19 cellular contexts compared by ENCODE assay signal in the genomic region with DNA sequence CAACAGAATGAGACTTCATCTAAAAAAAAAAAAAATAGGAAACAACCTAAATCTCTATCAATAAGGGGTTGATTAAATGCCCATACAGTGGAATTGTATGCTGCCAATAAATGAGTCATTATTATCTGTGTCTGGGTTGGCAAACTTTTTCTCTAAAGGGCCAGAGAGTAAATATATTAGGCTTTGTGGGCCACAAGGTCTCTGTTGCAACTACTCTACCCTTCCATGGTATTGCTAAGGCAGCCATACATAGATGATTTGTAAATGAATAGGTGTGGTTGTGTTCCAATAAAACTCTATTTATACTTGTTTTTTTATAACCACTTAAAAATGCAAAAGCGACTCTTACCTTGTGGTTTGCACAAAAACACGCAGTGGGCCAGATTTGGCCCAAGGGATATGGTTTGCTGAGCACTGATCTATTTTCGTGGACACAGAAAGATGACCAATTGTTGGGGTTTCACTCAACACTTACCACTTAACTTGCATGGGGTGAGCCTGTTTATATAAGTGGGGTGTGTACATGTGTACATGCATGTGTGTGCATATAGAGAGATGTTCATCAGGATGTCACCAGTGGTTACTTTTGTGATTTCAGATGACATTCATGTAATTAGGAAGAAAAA. TPM values are rescaled to one million over a fixed set of nuclear protein-coding genes. Genes with fewer than 3 reads are reported as not detected.
DNase-seq lines count a peak whose midpoint lies in the region; ATAC-seq and TF ChIP-seq lines count a peak whose summit lies in the region.
"Had no signal": no experiment of that assay in that cellular context is flagged by ENCODE, and none has a peak within 500 bp of the region (broad histone marks: within the 10 kb centered on the region; RNA-seq: fewer than 3 reads in every experiment).

No MANE protein-coding gene starts in this region.

- no peaks in the 10 kb centered on the region for H3K9me3 ChIP-seq in tibial nerve
- H3K9me3 ChIP-seq in Peyer's patch: no peaks in the 10 kb centered on the region
- H3K9me3 ChIP-seq: SJCRH30, vagina had no signal

- ATAC-seq in GM19023 (IDR thresholded peaks at IDR 0.05; ENCODE audit: unreplicated experiment): peak; percentile 52
- peak; percentile 71 for ATAC-seq in HG02852 (IDR thresholded peaks at IDR 0.05; ENCODE audit: unreplicated experiment)
- ATAC-seq in HG03571 (IDR thresholded peaks at IDR 0.05; ENCODE audit: unreplicated experiment): no peak

- no peak overlapping the region for H3K27ac ChIP-seq in tibial nerve
- no peak overlapping the region for H3K27ac ChIP-seq in Peyer's patch
- H3K27ac ChIP-seq: C4-2B, SJCRH30, skin epidermis, vagina had no signal

- TF ChIP-seq CTCF in GM12865 (IDR thresholded peaks at IDR 0.05; ENCODE audit: insufficient read depth, low read depth, low read length, missing control alignments): no peak
- no peak for TF ChIP-seq CTCF in tibial nerve (IDR thresholded peaks at IDR 0.05)
- no peak for TF ChIP-seq CTCF in Peyer's patch (IDR thresholded peaks at IDR 0.05)

- 89% methylated on average over 3 of the region's 3 CpGs for WGBS in tibial nerve, 2 donors

- H3K4me1 ChIP-seq in tibial nerve (no peaks in the 10 kb centered on the region), Peyer's patch (no peaks in the 10 kb centered on the region)
- H3K4me1 ChIP-seq: SJCRH30, vagina had no signal

- TF ChIP-seq EP300 in tibial nerve (IDR thresholded peaks at IDR 0.05): no peak

- H3K36me3 ChIP-seq in tibial nerve (no peaks in the 10 kb centered on the region), Peyer's patch (no peaks in the 10 kb centered on the region)
- H3K36me3 ChIP-seq: SJCRH30, vagina had no signal

- H3K27me3 ChIP-seq in tibial nerve (no peaks in the 10 kb centered on the region), Peyer's patch (no peaks in the 10 kb centered on the region)
- H3K27me3 ChIP-seq: SJCRH30, vagina had no signal

- peak; percentile 37 for TF ChIP-seq POLR2A in Raji (IDR thresholded peaks at IDR 0.05; ENCODE audit: insufficient read depth, low read depth, low read length)
- TF ChIP-seq POLR2A in tibial nerve (IDR thresholded peaks at IDR 0.05): no peak
- TF ChIP-seq POLR2A in Peyer's patch (IDR thresholded peaks at IDR 0.05): no peak

- DNase-seq in GM12865 (ENCODE audit: low read depth) (peak; percentile 79), tibial nerve (ENCODE audit: low spot score in 2 of 2) (no peak), Peyer's patch (no peak), cerebellar nuclear complex (lab: John Stamatoyannopoulos, UW) (no peak)
- DNase-seq: activated CD4-positive, alpha-beta T cell treated with anti-CD3 and anti-CD28 coated beads, Interleukin-2, amount 10 ng/mL, durations not matched to agents 7 days and 5 days; activated naive CD4-positive, alpha-beta T cell treated with Interleukin-2 at 50 U/mL for 16 hours; aorta; GF-D8; kidney glomerular epithelial cell; NCI-H1417 treated with DMSO at 0.1 percent for 48 hours; SJCRH30; stimulated activated CD4-positive, alpha-beta T cell treated with anti-CD3 and anti-CD28 coated beads, Interleukin-4, amount 100 ng/mL, for 24 hours had no signal

- no peak overlapping the region for H3K4me3 ChIP-seq in GM12865 (ENCODE audit: low read depth, low read length)
- no peak overlapping the region for H3K4me3 ChIP-seq in tibial nerve
- no peak overlapping the region for H3K4me3 ChIP-seq in Peyer's patch
- H3K4me3 ChIP-seq: SJCRH30, skin epidermis, vagina had no signal

RNA-seq across cellular contexts. Expression of a gene that starts 12.4 kb away (rescaled TPM):
- 10 to 100 TPM; 19.2 to 43.3 (median 39.3) TPM for total RNA-seq in tibial nerve
- total RNA-seq in Peyer's patch: 100 to 1,000 TPM in 1 of 4 donors, 10 to 100 TPM in 3; 32.2 to 104 (median 71.9) TPM

RNA-seq across cellular contexts. Expression of a gene that starts 32.8 kb away (rescaled TPM):
- total RNA-seq in tibial nerve: 10 to 100 TPM; 27.7 to 41.4 (median 31.5) TPM
- total RNA-seq in Peyer's patch: 10 to 100 TPM; 20.9 to 41.3 (median 30.6) TPM
